Comparison of ENCODE assay signal across 30 cellular contexts in genomic region chr16:3562914-3563480, GRCh38. TPM values are rescaled to one million over a fixed set of nuclear protein-coding genes. Genes with fewer than 3 reads are reported as not detected.
"Had no signal": no experiment of that assay in that cellular context is flagged by ENCODE, and none has a peak within 500 bp of the region (broad histone marks: within the 10 kb centered on the region; RNA-seq: fewer than 3 reads in every experiment).

No MANE protein-coding gene starts in this region.

- H3K4me1 Mint-ChIP-seq: activated CD4-positive, alpha-beta memory T cell treated with anti-CD3 and anti-CD28 coated beads, Interleukin-2, amount 10 ng/mL, durations not matched to agents 7 days and 5 days; activated CD4-positive, alpha-beta T cell treated with anti-CD3 and anti-CD28 coated beads for 36 hours; activated CD4-positive, alpha-beta T cell treated with anti-CD3 and anti-CD28 coated beads, Interleukin-2, amount 10 ng/mL, durations not matched to agents 24 days and 14 days; activated naive CD4-positive, alpha-beta T cell treated with anti-CD3 and anti-CD28 coated beads, Interleukin-2, amount 10 ng/mL, durations not matched to agents 7 days and 5 days; activated naive CD8-positive, alpha-beta T cell treated with anti-CD3 and anti-CD28 coated beads, Interleukin-2, amount 10 ng/mL, durations not matched to agents 7 days and 5 days; brain had no signal

- H3K36me3 ChIP-seq: ascending aorta, breast epithelium, cardiac muscle cell, colonic mucosa, gastrocnemius medialis had no signal

- H3K27ac Mint-ChIP-seq: activated CD4-positive, alpha-beta memory T cell treated with anti-CD3 and anti-CD28 coated beads, Interleukin-2, amount 10 ng/mL, durations not matched to agents 7 days and 5 days; activated CD4-positive, alpha-beta T cell treated with anti-CD3 and anti-CD28 coated beads, Interleukin-2, amount 10 ng/mL, durations not matched to agents 24 days and 14 days; activated naive CD4-positive, alpha-beta T cell treated with anti-CD3 and anti-CD28 coated beads, Interleukin-2, amount 10 ng/mL, durations not matched to agents 7 days and 5 days; activated naive CD8-positive, alpha-beta T cell treated with anti-CD3 and anti-CD28 coated beads, Interleukin-2, amount 10 ng/mL, durations not matched to agents 7 days and 5 days; activated T-cell treated with anti-CD3 and anti-CD28 coated beads, Interleukin-2, amount 50 U/mL, for 24 hours; activated T-cell treated with anti-CD3 and anti-CD28 coated beads, Interleukin-2, amount 50 U/mL, for 72 hours; brain had no signal

- ATAC-seq: activated CD4-positive, alpha-beta T cell treated with anti-CD3 and anti-CD28 coated beads for 36 hours; activated naive CD4-positive, alpha-beta T cell treated with anti-CD3 and anti-CD28 coated beads, Interleukin-2, amount 50 U/mL, for 72 hours; activated T-cell treated with anti-CD3 and anti-CD28 coated beads, Interleukin-2, amount 50 U/mL, for 72 hours; foreskin keratinocyte; gastrocnemius medialis had no signal

- H3K4me3 ChIP-seq: ascending aorta, breast epithelium, cardiac muscle cell, colonic mucosa, esophagus muscularis mucosa, gastrocnemius medialis had no signal

- H3K4me3 Mint-ChIP-seq: activated CD4-positive, alpha-beta memory T cell treated with anti-CD3 and anti-CD28 coated beads, Interleukin-2, amount 10 ng/mL, durations not matched to agents 7 days and 5 days; activated CD4-positive, alpha-beta T cell treated with anti-CD3 and anti-CD28 coated beads for 36 hours; activated CD4-positive, alpha-beta T cell treated with anti-CD3 and anti-CD28 coated beads, Interleukin-2, amount 10 ng/mL, durations not matched to agents 24 days and 14 days; activated naive CD4-positive, alpha-beta T cell treated with anti-CD3 and anti-CD28 coated beads, Interleukin-2, amount 10 ng/mL, durations not matched to agents 7 days and 5 days; activated naive CD8-positive, alpha-beta T cell treated with anti-CD3 and anti-CD28 coated beads, Interleukin-2, amount 10 ng/mL, durations not matched to agents 7 days and 5 days; activated T-cell treated with anti-CD3 and anti-CD28 coated beads, Interleukin-2, amount 50 U/mL, for 24 hours; activated T-cell treated with anti-CD3 and anti-CD28 coated beads, Interleukin-2, amount 50 U/mL, for 72 hours; brain had no signal

- H3K9me3 ChIP-seq: ascending aorta, breast epithelium, colonic mucosa, esophagus muscularis mucosa, gastrocnemius medialis had no signal

- H3K9me3 Mint-ChIP-seq: activated CD4-positive, alpha-beta memory T cell treated with anti-CD3 and anti-CD28 coated beads, Interleukin-2, amount 10 ng/mL, durations not matched to agents 7 days and 5 days; activated CD4-positive, alpha-beta T cell treated with anti-CD3 and anti-CD28 coated beads, Interleukin-2, amount 10 ng/mL, durations not matched to agents 24 days and 14 days; activated naive CD4-positive, alpha-beta T cell treated with anti-CD3 and anti-CD28 coated beads, Interleukin-2, amount 10 ng/mL, durations not matched to agents 7 days and 5 days; activated naive CD4-positive, alpha-beta T cell treated with anti-CD3 and anti-CD28 coated beads, Interleukin-2, amount 50 U/mL, for 72 hours; activated naive CD8-positive, alpha-beta T cell treated with anti-CD3 and anti-CD28 coated beads, Interleukin-2, amount 10 ng/mL, durations not matched to agents 7 days and 5 days; activated T-cell treated with anti-CD3 and anti-CD28 coated beads, Interleukin-2, amount 50 U/mL, for 24 hours; activated T-cell treated with anti-CD3 and anti-CD28 coated beads, Interleukin-2, amount 50 U/mL, for 72 hours; brain had no signal

- DNase-seq: activated CD4-positive, alpha-beta memory T cell treated with anti-CD3 and anti-CD28 coated beads, Interleukin-2, amount 10 ng/mL, durations not matched to agents 7 days and 5 days; activated CD4-positive, alpha-beta T cell treated with anti-CD3 and anti-CD28 coated beads for 36 hours; activated CD4-positive, alpha-beta T cell treated with anti-CD3 and anti-CD28 coated beads, Interleukin-2, amount 10 ng/mL, durations not matched to agents 24 days and 14 days; activated CD4-positive, alpha-beta T cell treated with anti-CD3 and anti-CD28 coated beads, Interleukin-2, amount 50 U/mL, for 4 hours; activated CD4-positive, CD25-positive, alpha-beta regulatory T cell; activated CD4-positive, CD25-positive, alpha-beta regulatory T cell treated with anti-CD3 and anti-CD28 coated beads, Interleukin-2, amount 50 U/mL, for 72 hours; activated CD8-positive, alpha-beta memory T cell treated with anti-CD3 and anti-CD28 coated beads, Interleukin-2, amount 50 U/mL, for 48 hours; activated gamma-delta T cell; activated naive CD4-positive, alpha-beta T cell; activated naive CD4-positive, alpha-beta T cell treated with anti-CD3 and anti-CD28 coated beads, Interleukin-2, amount 10 ng/mL, durations not matched to agents 7 days and 5 days; activated naive CD8-positive, alpha-beta T cell treated with anti-CD3 and anti-CD28 coated beads, Interleukin-2, amount 10 ng/mL, durations not matched to agents 7 days and 5 days; activated T-cell treated with anti-CD3 and anti-CD28 coated beads for 4 hours; activated T-cell treated with anti-CD3 and anti-CD28 coated beads, Interleukin-2, amount 50 U/mL, for 24 hours; activated T-cell treated with anti-CD3 and anti-CD28 coated beads, Interleukin-2, amount 50 U/mL, for 72 hours; central memory CD4-positive, alpha-beta T cell; cerebellar nuclear complex; colonic mucosa; effector CD8-positive, alpha-beta T cell; foreskin keratinocyte; gastrocnemius medialis; T-helper 2 cell had no signal

- H3K27me3 Mint-ChIP-seq: activated CD4-positive, alpha-beta memory T cell treated with anti-CD3 and anti-CD28 coated beads, Interleukin-2, amount 10 ng/mL, durations not matched to agents 7 days and 5 days; activated CD4-positive, alpha-beta T cell treated with anti-CD3 and anti-CD28 coated beads for 36 hours; activated CD4-positive, alpha-beta T cell treated with anti-CD3 and anti-CD28 coated beads, Interleukin-2, amount 10 ng/mL, durations not matched to agents 24 days and 14 days; activated naive CD4-positive, alpha-beta T cell treated with anti-CD3 and anti-CD28 coated beads, Interleukin-2, amount 10 ng/mL, durations not matched to agents 7 days and 5 days; activated naive CD8-positive, alpha-beta T cell treated with anti-CD3 and anti-CD28 coated beads, Interleukin-2, amount 10 ng/mL, durations not matched to agents 7 days and 5 days; activated T-cell treated with anti-CD3 and anti-CD28 coated beads, Interleukin-2, amount 50 U/mL, for 24 hours; brain had no signal

- FAIRE-seq: endometrium, endothelial cell of umbilical vein had no signal

- H3K27me3 ChIP-seq: ascending aorta, breast epithelium, cardiac muscle cell, colonic mucosa, esophagus muscularis mucosa, gastrocnemius medialis had no signal

- H3K27ac ChIP-seq: ascending aorta, breast epithelium, cardiac muscle cell, colonic mucosa, epithelial cell of prostate, esophagus muscularis mucosa, foreskin keratinocyte, gastrocnemius medialis had no signal

- H3K4me1 ChIP-seq: ascending aorta, breast epithelium, colonic mucosa, esophagus muscularis mucosa, foreskin keratinocyte, gastrocnemius medialis had no signal

RNA-seq across cellular contexts. Expression of gene NLRC3, which starts 14.2 kb away (rescaled TPM):
- total RNA-seq: foreskin keratinocyte had no signal
- polyA plus RNA-seq: foreskin keratinocyte had no signal
